1 cellular context compared by ENCODE assay signal in genomic region chr12:53222170-53223005, GRCh38.
TF ChIP-seq lines count a peak whose summit lies in the region.

No MANE protein-coding gene starts in this region.

TF ChIP-seq in K562, 482 proteins besides CTCF, POLR2A, EP300 and RAD21 (continued from another document):
- TF ChIP-seq ZBTB40 (IDR thresholded peaks at IDR 0.05) (peak; percentile 70), ZBTB40 (CRISPR knock-in tag; IDR thresholded peaks at IDR 0.05) (no peak), NFE2L1 (tag; IDR thresholded peaks at IDR 0.05; ENCODE audit: borderline replicate concordance, low read depth) (no peak), ZBTB7A (IDR thresholded peaks at IDR 0.05; ENCODE audit: borderline replicate concordance, control insufficient read depth, low read depth, low read length) (peak; percentile 26; the same call in 1 of the 2 replicates), NR2C1 (IDR thresholded peaks at IDR 0.05) (peak; percentile 35; the same call in 1 of the 2 replicates), NR2C1 (tag; IDR thresholded peaks at IDR 0.05) (no peak), AFF1 (IDR thresholded peaks at IDR 0.05; ENCODE audit: low read depth in 1 of 2, partially characterized antibody in 2 of 2) (peak in 1 of 2 experiments; percentile 21), PYGO2 (tag; IDR thresholded peaks at IDR 0.05) (no peak), HLTF (IDR thresholded peaks at IDR 0.05) (peak; percentile 51; the same call in 1 of the 2 replicates), NKRF (IDR thresholded peaks at IDR 0.05; ENCODE audit: borderline replicate concordance) (no peak), ZNF655 (CRISPR knock-in tag; IDR thresholded peaks at IDR 0.05) (no peak), ZNF512 (tag; IDR thresholded peaks at IDR 0.05) (peak; percentile 99), ARID1B (IDR thresholded peaks at IDR 0.05) (peak; percentile 39; the same call in 1 of the 2 replicates), DEAF1 (CRISPR knock-in tag; IDR thresholded peaks at IDR 0.05) (no peak), NFATC3 (IDR thresholded peaks at IDR 0.05) (peak; percentile 20; the same call in 1 of the 2 replicates), ZBTB5 (IDR thresholded peaks at IDR 0.05) (peak; percentile 69; the same call in 1 of the 2 replicates), DNMT1 (IDR thresholded peaks at IDR 0.05) (no peak)
